In genomic region chr13:46679369-46680180, GRCh38 we compare ENCODE assay signal across 8 cellular contexts.
DNase-seq lines count a peak whose midpoint lies in the region; ATAC-seq and TF ChIP-seq lines count a peak whose summit lies in the region.

No MANE protein-coding gene starts in this region.

- peaks cover 10% of the 10 kb centered on the region for H3K36me3 Mint-ChIP-seq in activated CD4-positive, alpha-beta memory T cell treated with anti-CD3 and anti-CD28 coated beads for 36 hours
- peaks cover 23% of the 10 kb centered on the region for H3K36me3 Mint-ChIP-seq in Caco-2 (ENCODE audit: insufficient read depth, unreplicated experiment)

- BruUV-seq in Caco-2 (replicated peaks; lab: Mats Ljungman, UMichigan) = no TSS peak

- peaks cover 0 to 76% (median 57%) of the 10 kb centered on the region in 9 donors for H3K4me1 ChIP-seq in heart right ventricle
- H3K4me1 ChIP-seq in Caco-2 = peaks cover 59% of the 10 kb centered on the region

- no peaks in the 10 kb centered on the region for H3K27me3 Mint-ChIP-seq in activated CD4-positive, alpha-beta memory T cell treated with anti-CD3 and anti-CD28 coated beads for 36 hours
- H3K27me3 Mint-ChIP-seq in Caco-2 (ENCODE audit: insufficient read depth, unreplicated experiment) = no peaks in the 10 kb centered on the region

- POLR2A ChIA-PET in activated CD4-positive, alpha-beta memory T cell treated with anti-CD3 and anti-CD28 coated beads for 36 hours (lab: Charles Lee) = no interaction called here
- POLR2A ChIA-PET in Caco-2 (lab: Charles Lee) = no interaction called here

- H3K4me3 ChIP-seq in heart right ventricle = peak overlapping the region in 7 of 10 donors; percentile 16 to 46 (median 43)
- no peak overlapping the region for H3K4me3 ChIP-seq in Caco-2 (ENCODE audit: low read depth, low read length)

- peak; percentile 73 for ATAC-seq in GM18519 (IDR thresholded peaks at IDR 0.05; ENCODE audit: low FRiP score, unreplicated experiment)
- ATAC-seq in HG02943 (IDR thresholded peaks at IDR 0.05; ENCODE audit: low read depth, unreplicated experiment) = peak; percentile 95
- ATAC-seq in heart right ventricle = peak; percentile 71 to 89 (median 84)

- H3K4me1 Mint-ChIP-seq in activated CD4-positive, alpha-beta memory T cell treated with anti-CD3 and anti-CD28 coated beads for 36 hours (ENCODE audit: low read depth) = peaks cover 17% of the 10 kb centered on the region
- H3K4me1 Mint-ChIP-seq in Caco-2 (ENCODE audit: low read depth, unreplicated experiment) = peaks cover 24% of the 10 kb centered on the region

- no peak overlapping the region for H3K27ac Mint-ChIP-seq in activated CD4-positive, alpha-beta memory T cell treated with anti-CD3 and anti-CD28 coated beads for 36 hours
- no peak overlapping the region for H3K27ac Mint-ChIP-seq in Caco-2 (ENCODE audit: unreplicated experiment)

- WGBS in heart right ventricle, 2 donors = 30 to 45% methylated on average over 12 of the region's 12 CpGs

- H3K9me3 ChIP-seq in heart right ventricle (no peaks in the 10 kb centered on the region), Caco-2 (peaks cover under 1% of the 10 kb centered on the region; the same call in 1 of the 2 replicates)

- peak overlapping the region in 9 of 10 donors; percentile 0 to 80 (median 70) for H3K27ac ChIP-seq in heart right ventricle

- CTCF ChIA-PET in activated CD4-positive, alpha-beta memory T cell treated with anti-CD3 and anti-CD28 coated beads for 36 hours (lab: Charles Lee) = interaction anchor here (1.0 to 2.5 kb wide), 3 partner anchors 128 kb away, joined by 3 to 14 read pairs (median 6); no protein-coding TSS in a partner anchor
- CTCF ChIA-PET in Caco-2 (lab: Charles Lee) = no interaction called here

- no peaks in the 10 kb centered on the region for H3K27me3 ChIP-seq in heart right ventricle
- no peaks in the 10 kb centered on the region for H3K27me3 ChIP-seq in Caco-2 (replicated peaks; ENCODE audit: control insufficient read depth, insufficient read depth, low read length)

- in situ Hi-C loops in ACHN (cut with HindIII; ENCODE audit: low pct_ligation_motif_present, low pct_unique_long_range_greater_than_20kb, low sequenced_read_pairs) = no loop called here

- no peak overlapping the region for H3K4me3 Mint-ChIP-seq in activated CD4-positive, alpha-beta memory T cell treated with anti-CD3 and anti-CD28 coated beads for 36 hours
- no peak overlapping the region for H3K4me3 Mint-ChIP-seq in Caco-2 (ENCODE audit: unreplicated experiment)

- H3K9me3 Mint-ChIP-seq in activated CD4-positive, alpha-beta memory T cell treated with anti-CD3 and anti-CD28 coated beads for 36 hours = no peaks in the 10 kb centered on the region
- no peaks in the 10 kb centered on the region for H3K9me3 Mint-ChIP-seq in Caco-2 (ENCODE audit: unreplicated experiment)

- H3K36me3 ChIP-seq in heart right ventricle = peaks cover 0 to 15% (median 0%) of the 10 kb centered on the region in 9 donors
- H3K36me3 ChIP-seq in Caco-2 (ENCODE audit: control insufficient read depth, insufficient read depth, low read length) = no peaks in the 10 kb centered on the region; the same call in 1 of the 2 replicates

- TF ChIP-seq CTCF in heart right ventricle (IDR thresholded peaks at IDR 0.05) (peak in 5 of 9 donors; percentile 20 to 55 (median 29)), Caco-2 (IDR thresholded peaks at IDR 0.05; ENCODE audit: insufficient read depth in 1 of 2, low read depth in 1 of 2, low read length in 1 of 2, severe bottlenecking in 1 of 2, unreplicated experiment in 1 of 2) (no peak)

- intact Hi-C loops in activated CD4-positive, alpha-beta memory T cell treated with anti-CD3 and anti-CD28 coated beads for 36 hours (cut with micrococcal nuclease) = loop anchor here (1.0 kb wide), 1 partner anchor 125 kb away; no protein-coding TSS in a partner anchor
- intact Hi-C loops in heart right ventricle (cut with DNase I) = loop anchor here in 5 of 10 donors (5.0 to 10.0 kb wide), 5 partner anchors 62 to 127 kb away; partner anchors contain the start of gene LRCH1 (in 3 of the 5)
- intact Hi-C loops in Caco-2 (cut with micrococcal nuclease; ENCODE audit: unreplicated experiment) = loop anchor here (5.0 kb wide), 1 partner anchor 37 kb away; no protein-coding TSS in a partner anchor

- DNase-seq in ACHN = peak; percentile 77
- peak; percentile 28 for DNase-seq in activated CD4-positive, alpha-beta memory T cell treated with anti-CD3 and anti-CD28 coated beads for 36 hours
- peak in 1 of 2 donors; percentile 60 for DNase-seq in heart right ventricle
- peak; percentile 2 for DNase-seq in stimulated activated CD8-positive, alpha-beta memory T cell treated with anti-CD3 and anti-CD28 coated beads, Interleukin-4, amount 100 ng/mL, for 24 hours (ENCODE audit: low read depth)
- no peak for DNase-seq in Caco-2
- DNase-seq in activated CD8-positive, alpha-beta memory T cell treated with anti-CD3 and anti-CD28 coated beads, Interleukin-2, amount 50 U/mL, for 4 hours = no peak

Comparison
In these comparisons a context has a peak if more than half of its experiments do, and no peak if none do; other contexts are left out.
1. DNase-seq: peak in ACHN (single experiment), activated CD4-positive, alpha-beta memory T cell treated with anti-CD3 and anti-CD28 coated beads for 36 hours (single experiment) and stimulated activated CD8-positive, alpha-beta memory T cell treated with anti-CD3 and anti-CD28 coated beads, Interleukin-4, amount 100 ng/mL, for 24 hours (single experiment); none in Caco-2 (0 of 2) and activated CD8-positive, alpha-beta memory T cell treated with anti-CD3 and anti-CD28 coated beads, Interleukin-2, amount 50 U/mL, for 4 hours (single experiment).
2. CTCF ChIP-seq: peak in heart right ventricle (5 of 9); none in Caco-2 (0 of 2).
3. Peak in every context shown above with its lines, with median percentiles within 50 percentile points of each other: ATAC-seq.